ENCODE assay signal across 19 cellular contexts in the genomic region with DNA sequence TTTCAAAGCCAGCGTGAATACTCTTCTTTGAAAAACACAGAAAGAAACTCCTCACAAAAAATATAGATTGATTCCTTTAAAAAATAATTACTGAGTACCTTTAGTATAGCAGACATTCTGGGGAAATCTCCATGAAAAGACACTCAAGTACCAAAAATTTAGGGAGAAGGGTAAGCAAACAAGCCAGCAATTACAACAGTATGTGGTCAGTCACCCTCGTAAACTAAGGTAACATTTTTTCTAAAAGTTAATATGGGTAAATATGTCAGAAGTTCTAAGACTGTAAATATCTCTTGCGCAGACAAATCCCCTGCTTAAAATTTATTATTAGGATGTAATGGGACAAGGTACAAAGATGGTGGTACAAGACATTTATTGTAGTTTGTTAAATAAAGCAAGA.
"Had no signal": no experiment of that assay in that cellular context is flagged by ENCODE, and none has a peak within 500 bp of the region (broad histone marks: within the 10 kb centered on the region; RNA-seq: fewer than 3 reads in every experiment).

No MANE protein-coding gene starts in this region.

- H3K9me3 Mint-ChIP-seq: activated B cell treated with CpG ODN at 0.5 μM for 24 hours; central memory CD8-positive, alpha-beta T cell; effector memory CD8-positive, alpha-beta T cell; naive B cell; neural progenitor cell; stimulated activated effector memory CD8-positive, alpha-beta T cell treated with anti-CD3 and anti-CD28 coated beads, Interleukin-12 subunit alpha, Interleukin-12 subunit beta, amount 100 ng/mL, for 72 hours; type B pancreatic cell had no signal

- H3K4me3 Mint-ChIP-seq: activated B cell treated with CpG ODN at 0.5 μM for 24 hours, neural progenitor cell, type B pancreatic cell had no signal

- DNase-seq: activated B cell treated with CpG ODN at 0.5 μM for 24 hours; amniotic stem cell; effector memory CD8-positive, alpha-beta T cell; foreskin melanocyte; hippocampal formation; kidney glomerular epithelial cell; left lung; naive B cell; SHP77 treated with DMSO at 0.1 percent for 48 hours; small intestine; SW 1271; T-helper 9 cell had no signal

- H3K4me1 Mint-ChIP-seq: neural progenitor cell had no signal

- H3K27ac Mint-ChIP-seq: neural progenitor cell, type B pancreatic cell had no signal

- ATAC-seq: effector memory CD8-positive, alpha-beta T cell; esophagus mucosa; left lung; sciatic nerve had no signal

- H3K27me3 Mint-ChIP-seq: activated B cell treated with CpG ODN at 0.5 μM for 24 hours; activated naive CD8-positive, alpha-beta T cell; central memory CD8-positive, alpha-beta T cell; effector memory CD8-positive, alpha-beta T cell; naive B cell; type B pancreatic cell had no signal

- H3K36me3 Mint-ChIP-seq: activated naive CD8-positive, alpha-beta T cell; naive B cell; neural progenitor cell; stimulated activated effector memory CD8-positive, alpha-beta T cell treated with anti-CD3 and anti-CD28 coated beads, Interleukin-12 subunit alpha, Interleukin-12 subunit beta, amount 100 ng/mL, for 72 hours; type B pancreatic cell had no signal
